22 cellular contexts compared by ENCODE assay signal in the genomic region with DNA sequence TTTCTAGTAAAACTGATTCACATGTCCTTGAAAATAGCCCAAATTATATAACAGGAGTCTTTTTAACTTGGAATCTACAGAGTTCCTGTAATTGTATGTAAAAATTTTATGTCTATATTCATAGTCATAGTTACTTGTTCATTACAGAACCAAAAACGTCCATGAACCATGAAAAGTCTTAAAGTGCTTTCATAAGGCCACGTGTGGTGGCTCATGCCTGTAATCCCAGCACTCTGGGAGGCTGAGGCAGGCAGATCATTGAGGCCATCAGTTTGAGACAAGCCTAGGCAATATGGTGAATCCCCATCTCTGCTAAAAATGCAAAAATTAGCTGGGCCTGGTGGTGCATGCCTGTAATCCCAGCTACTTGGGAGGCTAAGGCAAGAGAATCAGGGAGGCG.
"Had no signal": no experiment of that assay in that cellular context is flagged by ENCODE, and none has a peak within 500 bp of the region (broad histone marks: within the 10 kb centered on the region; RNA-seq: fewer than 3 reads in every experiment).

No MANE protein-coding gene starts in this region.

- H3K9me3 ChIP-seq: MG63 had no signal

- H3K27ac Mint-ChIP-seq: activated B cell treated with CpG ODN at 0.5 μM for 24 hours; activated naive CD4-positive, alpha-beta T cell treated with anti-CD3 and anti-CD28 coated beads for 36 hours; activated naive CD8-positive, alpha-beta T cell; T-helper 1 cell treated with Interleukin-12 subunit alpha and Interleukin-12 subunit beta and Interleukin-4 antibody, amounts not matched to agents 30 μg/mL and 1 μg/mL, for 36 hours had no signal

- H3K36me3 ChIP-seq: brain microvascular endothelial cell, cardiac muscle cell, MG63 had no signal

- H3K27ac ChIP-seq: brain microvascular endothelial cell, cardiac muscle cell, PC-9 had no signal

- H3K4me3 Mint-ChIP-seq: activated B cell treated with CpG ODN at 0.5 μM for 24 hours; activated naive CD4-positive, alpha-beta T cell treated with anti-CD3 and anti-CD28 coated beads for 36 hours; activated naive CD8-positive, alpha-beta T cell; activated T-cell treated with anti-CD3 and anti-CD28 coated beads, Interleukin-2, amount 50 U/mL, for 4 hours; T-helper 1 cell treated with Interleukin-12 subunit alpha and Interleukin-12 subunit beta and Interleukin-4 antibody, amounts not matched to agents 30 μg/mL and 1 μg/mL, for 36 hours had no signal

- H3K27me3 ChIP-seq: brain microvascular endothelial cell, cardiac muscle cell, MG63 had no signal

- H3K4me3 ChIP-seq: cardiac muscle cell, MG63, PC-9 had no signal

- H3K4me2 ChIP-seq: PC-9 had no signal

- H3K27me3 Mint-ChIP-seq: activated B cell treated with CpG ODN at 0.5 μM for 24 hours; activated naive CD8-positive, alpha-beta T cell had no signal

- DNase-seq: activated B cell treated with CpG ODN at 0.5 μM for 24 hours; activated CD4-positive, alpha-beta T cell treated with anti-CD3 and anti-CD28 coated beads for 1 hour; activated CD4-positive, alpha-beta T cell treated with anti-CD3 and anti-CD28 coated beads, Interleukin-2, amount 50 U/mL, for 4 hours; activated CD8-positive, alpha-beta memory T cell treated with anti-CD3 and anti-CD28 coated beads for 24 hours; activated gamma-delta T cell; activated naive CD4-positive, alpha-beta T cell treated with anti-CD3 and anti-CD28 coated beads for 36 hours; activated T-cell treated with anti-CD3 and anti-CD28 coated beads, Interleukin-2, amount 50 U/mL, for 4 hours; brain microvascular endothelial cell; MG63; MV-4-11; NCI-H1092 treated with DMSO at 0.1 percent for 48 hours; NCI-H1436; NCI-H187; NCI-H2081; NCI-H510A treated with DMSO at 0.1 percent for 48 hours; NCI-H69; PC-9; SHP77 treated with DMSO at 0.1 percent for 48 hours; T-helper 9 cell had no signal

- ATAC-seq: activated T-cell treated with anti-CD3 and anti-CD28 coated beads, Interleukin-2, amount 50 U/mL, for 4 hours had no signal

- H2AFZ ChIP-seq: PC-9 had no signal

- H3K9me3 Mint-ChIP-seq: activated B cell treated with CpG ODN at 0.5 μM for 24 hours; activated naive CD4-positive, alpha-beta T cell treated with anti-CD3 and anti-CD28 coated beads for 36 hours; activated T-cell treated with anti-CD3 and anti-CD28 coated beads, Interleukin-2, amount 50 U/mL, for 4 hours; T-helper 1 cell treated with Interleukin-12 subunit alpha and Interleukin-12 subunit beta and Interleukin-4 antibody, amounts not matched to agents 30 μg/mL and 1 μg/mL, for 36 hours had no signal
